In the genomic region with DNA sequence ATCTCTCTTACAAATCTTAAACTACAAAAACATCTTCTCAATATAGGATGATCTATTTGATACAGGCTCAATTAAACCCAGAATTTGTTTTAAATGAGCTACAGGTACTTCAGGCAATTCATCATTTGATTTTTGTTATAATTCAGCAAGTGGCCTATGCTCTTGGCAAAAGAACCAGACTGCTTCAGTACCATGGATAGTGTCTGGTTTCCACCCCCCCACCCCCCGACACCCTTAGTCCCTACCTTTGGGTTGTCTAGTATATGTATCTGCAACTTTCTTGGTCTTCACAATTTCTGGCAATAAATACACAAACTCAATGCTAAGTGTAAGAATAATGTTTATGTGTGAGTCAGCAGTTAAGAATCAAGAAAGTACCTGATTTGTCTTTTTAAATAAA, we compare ENCODE assay signal across 30 cellular contexts.
"Had no signal": no experiment of that assay in that cellular context is flagged by ENCODE, and none has a peak within 500 bp of the region (broad histone marks: within the 10 kb centered on the region; RNA-seq: fewer than 3 reads in every experiment).

No MANE protein-coding gene starts in this region.

- H3K36me3 ChIP-seq: brain microvascular endothelial cell, esophagus muscularis mucosa, gastrocnemius medialis, heart left ventricle had no signal

- H3K9me3 ChIP-seq: gastrocnemius medialis had no signal

- DNase-seq: activated B cell treated with CpG ODN at 0.5 μM for 24 hours; activated CD4-positive, alpha-beta T cell treated with anti-CD3 and anti-CD28 coated beads for 48 hours; activated CD4-positive, alpha-beta T cell treated with anti-CD3 and anti-CD28 coated beads, Interleukin-2, amount 50 U/mL, for 1 hour; activated CD4-positive, alpha-beta T cell treated with anti-CD3 and anti-CD28 coated beads, Interleukin-2, amount 50 U/mL, for 48 hours; activated CD8-positive, alpha-beta memory T cell treated with anti-CD3 and anti-CD28 coated beads for 24 hours; activated CD8-positive, alpha-beta T cell treated with anti-CD3 and anti-CD28 coated beads for 36 hours; activated effector memory CD4-positive, alpha-beta T cell treated with Interleukin-2 at 50 U/mL for 16 hours; activated gamma-delta T cell treated with Interleukin-2 at 50 U/mL for 16 hours; activated naive CD4-positive, alpha-beta T cell treated with anti-CD3 and anti-CD28 coated beads, Interleukin-2, amount 50 U/mL, for 16 hours; activated naive CD4-positive, alpha-beta T cell treated with Interleukin-2 at 50 U/mL for 16 hours; activated T-cell treated with anti-CD3 and anti-CD28 coated beads, Interleukin-2, amount 50 U/mL, for 4 hours; amniotic stem cell; anterior cingulate cortex; brain microvascular endothelial cell; dorsolateral prefrontal cortex; effector memory CD4-positive, alpha-beta T cell; endodermal cell; foreskin keratinocyte; gastrocnemius medialis; glutamatergic neuron; heart left ventricle; T-helper 17 cell had no signal

- H3K36me3 Mint-ChIP-seq: activated naive CD8-positive, alpha-beta T cell had no signal

- H3K4me3 ChIP-seq: coronary artery, dorsolateral prefrontal cortex, esophagus muscularis mucosa, gastrocnemius medialis, heart left ventricle had no signal

- ATAC-seq: activated CD4-positive, CD25-positive, alpha-beta regulatory T cell treated with anti-CD3 and anti-CD28 coated beads, Interleukin-2, amount 50 U/mL, for 24 hours; activated CD8-positive, alpha-beta T cell treated with anti-CD3 and anti-CD28 coated beads for 36 hours; activated T-cell treated with anti-CD3 and anti-CD28 coated beads, Interleukin-2, amount 50 U/mL, for 4 hours; activated T-helper 17 cell treated with anti-CD3 and anti-CD28 coated beads, Interleukin-2, amount 50 U/mL, for 72 hours; foreskin keratinocyte; gastrocnemius medialis; heart left ventricle; T-helper 17 cell had no signal

- H3K27me3 ChIP-seq: brain microvascular endothelial cell, dorsolateral prefrontal cortex, esophagus muscularis mucosa, foreskin keratinocyte, gastrocnemius medialis, heart left ventricle had no signal

- H3K4me1 Mint-ChIP-seq: activated B cell treated with CpG ODN at 0.5 μM for 24 hours; activated T-helper 17 cell treated with anti-CD3 and anti-CD28 coated beads, Interleukin-2, amount 50 U/mL, for 72 hours; central memory CD8-positive, alpha-beta T cell; endodermal cell; T-helper 17 cell had no signal

- H3K27ac ChIP-seq: brain microvascular endothelial cell, coronary artery, dorsolateral prefrontal cortex, esophagus muscularis mucosa, foreskin keratinocyte, gastrocnemius medialis, heart left ventricle, VCaP had no signal

- H3K4me1 ChIP-seq: esophagus muscularis mucosa, foreskin keratinocyte, gastrocnemius medialis, heart left ventricle had no signal

- H3K27ac Mint-ChIP-seq: activated B cell treated with CpG ODN at 0.5 μM for 24 hours; activated CD8-positive, alpha-beta T cell treated with anti-CD3 and anti-CD28 coated beads for 36 hours; activated naive CD8-positive, alpha-beta T cell; activated T-helper 17 cell treated with anti-CD3 and anti-CD28 coated beads, Interleukin-2, amount 50 U/mL, for 72 hours; dendritic cell treated with granulocyte-macrophage colony-stimulating factor and Interleukin-4, amounts not matched to agents 40 ng/mL and 50 ng/mL, for 4 days; endodermal cell; T-helper 17 cell had no signal

- H3K27me3 Mint-ChIP-seq: activated B cell treated with CpG ODN at 0.5 μM for 24 hours; activated CD8-positive, alpha-beta T cell treated with anti-CD3 and anti-CD28 coated beads for 36 hours; dendritic cell treated with granulocyte-macrophage colony-stimulating factor and Interleukin-4, amounts not matched to agents 40 ng/mL and 50 ng/mL, for 4 days; T-helper 17 cell had no signal

- H3K4me3 Mint-ChIP-seq: activated B cell treated with CpG ODN at 0.5 μM for 24 hours; activated CD8-positive, alpha-beta T cell treated with anti-CD3 and anti-CD28 coated beads for 36 hours; activated naive CD8-positive, alpha-beta T cell; activated T-cell treated with anti-CD3 and anti-CD28 coated beads, Interleukin-2, amount 50 U/mL, for 4 hours; activated T-helper 17 cell treated with anti-CD3 and anti-CD28 coated beads, Interleukin-2, amount 50 U/mL, for 72 hours; central memory CD8-positive, alpha-beta T cell; dendritic cell treated with granulocyte-macrophage colony-stimulating factor and Interleukin-4, amounts not matched to agents 40 ng/mL and 50 ng/mL, for 4 days; endodermal cell; T-helper 17 cell had no signal
